11 cellular contexts compared by ENCODE assay signal in the genomic region with DNA sequence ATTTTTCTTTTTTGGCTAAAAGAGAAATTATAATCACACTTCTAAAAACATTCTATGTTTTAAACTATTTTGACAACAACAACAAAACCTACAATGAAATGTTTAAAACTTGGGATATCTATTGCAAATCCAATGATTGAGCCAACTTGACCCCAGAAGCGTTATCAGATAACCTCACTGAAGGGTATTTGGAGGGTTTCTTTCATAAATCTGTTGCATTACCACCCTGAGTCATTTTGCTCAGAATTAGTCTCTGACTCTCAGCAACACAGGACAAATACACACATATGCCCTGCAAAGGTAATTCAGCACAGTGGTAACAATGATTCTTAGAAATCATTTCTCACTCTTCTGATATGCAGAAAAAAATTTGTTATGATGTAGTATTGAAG. TPM values are rescaled to one million over a fixed set of nuclear protein-coding genes. Genes with fewer than 3 reads are reported as not detected.
DNase-seq lines count a peak whose midpoint lies in the region; ATAC-seq and TF ChIP-seq lines count a peak whose summit lies in the region.
"Had no signal": no experiment of that assay in that cellular context is flagged by ENCODE, and none has a peak within 500 bp of the region (broad histone marks: within the 10 kb centered on the region; RNA-seq: fewer than 3 reads in every experiment).

No MANE protein-coding gene starts in this region.

- H3K27ac ChIP-seq in stomach smooth muscle (ENCODE audit: low read length), result peak overlapping the region; percentile 95

- H3K4me3 ChIP-seq in WI38 (ENCODE audit: low read depth, low read length), result peak overlapping the region; percentile 47
- no peak overlapping the region for H3K4me3 ChIP-seq in stomach smooth muscle (ENCODE audit: low read length in 2 of 2)
- H3K4me3 ChIP-seq: ovary had no signal

- no peaks in the 10 kb centered on the region for H3K9me3 ChIP-seq in stomach smooth muscle (ENCODE audit: control insufficient read depth in 2 of 2, low read length in 2 of 2)
- H3K9me3 ChIP-seq: ovary had no signal

- peaks cover 16% of the 10 kb centered on the region for H3K9me3 Mint-ChIP-seq in HFFc6

- H3K4me3 Mint-ChIP-seq in HFFc6, result peak overlapping the region; percentile 100

- no peak for DNase-seq in HFFc6
- DNase-seq in kidney glomerular epithelial cell (lab: John Stamatoyannopoulos, UW), result peak; percentile 15
- no peak for DNase-seq in superior temporal gyrus (ENCODE audit: extremely low spot score)
- DNase-seq in ecto neural progenitor cell (ENCODE audit: low spot score), result no peak
- DNase-seq: activated CD4-positive, alpha-beta T cell treated with anti-CD3 and anti-CD28 coated beads for 48 hours; activated naive CD4-positive, alpha-beta T cell treated with anti-CD3 and anti-CD28 coated beads, Interleukin-2, amount 50 U/mL, for 16 hours; NCI-H1092 treated with DMSO at 0.1 percent for 48 hours had no signal

- TF ChIP-seq CTCF in HFFc6 (IDR thresholded peaks at IDR 0.05), result no peak; the same call in 1 of the 2 replicates
- no peak for TF ChIP-seq CTCF in WI38 (IDR thresholded peaks at IDR 0.05; ENCODE audit: low read depth, low read length)

- H3K27me3 ChIP-seq in stomach smooth muscle (ENCODE audit: control insufficient read depth in 1 of 2, insufficient read depth in 2 of 2, low read length in 2 of 2), result no peaks in the 10 kb centered on the region
- H3K27me3 ChIP-seq: ovary had no signal

- peak overlapping the region in 1 of 2 donors; percentile 57 for H3K9ac ChIP-seq in stomach smooth muscle (ENCODE audit: low read length in 2 of 2)

- peaks cover 23% of the 10 kb centered on the region for H3K4me1 ChIP-seq in stomach smooth muscle (ENCODE audit: control insufficient read depth, insufficient read depth, low read length)

- H3K36me3 Mint-ChIP-seq in HFFc6 (ENCODE audit: low read depth), result peaks cover 36% of the 10 kb centered on the region

- H3K27me3 Mint-ChIP-seq in HFFc6 (ENCODE audit: insufficient read depth), result peaks cover 24% of the 10 kb centered on the region

- peak overlapping the region; percentile 99 for H3K27ac Mint-ChIP-seq in HFFc6

- no peaks in the 10 kb centered on the region for H3K36me3 ChIP-seq in stomach smooth muscle (ENCODE audit: control insufficient read depth in 2 of 2, insufficient read depth in 2 of 2, low read length in 2 of 2)
- H3K36me3 ChIP-seq: ovary had no signal

- peaks cover 55% of the 10 kb centered on the region for H3K4me1 Mint-ChIP-seq in HFFc6 (ENCODE audit: low read depth)

- no peak for ATAC-seq in HG02623 (IDR thresholded peaks at IDR 0.05; ENCODE audit: unreplicated experiment)

RNA-seq across cellular contexts. Expression of a gene that starts 2.3 kb away (rescaled TPM):
- 1,000 to 10,000 TPM; 3,728 to 6,317 (median 3,918) TPM for total RNA-seq in HFFc6 (2021; fragmentation: NEBNext Ultra II Directional; extraction: Animal tissue kit (Norgen Biotek cat#: 25700))
